Comparison of ENCODE assay signal across 15 cellular contexts in the genomic region with DNA sequence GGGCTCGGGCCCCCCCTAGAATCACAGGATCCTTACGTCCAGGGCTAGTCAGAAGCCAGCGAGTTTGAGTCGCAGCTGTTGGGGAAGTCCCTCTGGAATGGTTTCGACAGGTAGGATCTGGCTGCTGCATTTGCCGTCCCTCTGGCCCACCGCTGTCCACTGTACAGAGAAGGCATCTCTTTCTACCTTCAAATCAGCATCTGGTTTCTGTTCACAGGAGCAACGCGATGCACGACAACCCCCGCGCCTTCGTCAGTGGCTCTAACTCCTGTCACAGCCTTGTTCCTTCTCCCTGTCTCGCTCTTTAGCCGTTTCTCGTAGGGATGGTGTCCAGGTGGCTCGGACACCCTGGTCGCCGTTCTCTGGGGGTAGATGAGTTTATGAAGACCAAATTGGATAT. TPM values are rescaled to one million over a fixed set of nuclear protein-coding genes. Genes with fewer than 3 reads are reported as not detected.
A peak's percentile ranks its signal among the peaks of the same experiment; 100 is the strongest.
DNase-seq lines count a peak whose midpoint lies in the region; ATAC-seq and TF ChIP-seq lines count a peak whose summit lies in the region.
"Had no signal": no experiment of that assay in that cellular context is flagged by ENCODE, and none has a peak within 500 bp of the region (broad histone marks: within the 10 kb centered on the region; RNA-seq: fewer than 3 reads in every experiment).

No MANE protein-coding gene starts in this region.

- H3K9ac ChIP-seq in stomach smooth muscle (ENCODE audit: low read length in 2 of 2) (peak overlapping the region; percentile 25 to 51), MM.1S (ENCODE audit: low read length) (no peak overlapping the region)

- H3K4me3 ChIP-seq in ascending aorta: no peak overlapping the region
- H3K4me3 ChIP-seq in right lobe of liver: no peak overlapping the region
- peak overlapping the region; percentile 43 to 58 for H3K4me3 ChIP-seq in stomach smooth muscle (ENCODE audit: low read length in 2 of 2)
- no peak overlapping the region for H3K4me3 ChIP-seq in MM.1S (ENCODE audit: low read length)
- H3K4me3 ChIP-seq: mucosa of descending colon had no signal

- intact Hi-C loops in CD14-positive monocyte (cut with micrococcal nuclease) (no loop called here), ascending aorta (cut with DNase I) (loop anchor here (2.0 kb wide), 1 partner anchor 17 kb away; no protein-coding TSS in a partner anchor), right lobe of liver (cut with DNase I) (no loop called here)

- H3K27ac ChIP-seq in ascending aorta: peak overlapping the region; percentile 92 to 97
- H3K27ac ChIP-seq in right lobe of liver: peak overlapping the region; percentile 41 to 87 (median 55)
- peak overlapping the region; percentile 41 for H3K27ac ChIP-seq in stomach smooth muscle (ENCODE audit: low read length)
- no peak overlapping the region for H3K27ac ChIP-seq in MM.1S (ENCODE audit: low read length)

- H3K27me3 Mint-ChIP-seq in CD14-positive monocyte (ENCODE audit: low read depth in 3 of 3): peaks cover 0 to 4% (median 0%) of the 10 kb centered on the region in 3 donors

- peaks cover 90% of the 10 kb centered on the region for H3K4me1 Mint-ChIP-seq in CD14-positive monocyte

- no peaks in the 10 kb centered on the region for H4K20me1 ChIP-seq in MM.1S (ENCODE audit: insufficient read depth, low read length)

- DNase-seq in CD14-positive monocyte (ENCODE audit: low spot score) (no peak), ascending aorta (ENCODE audit: low spot score in 2 of 2) (no peak), right lobe of liver (no peak), GDM1 (lab: John Stamatoyannopoulos, UW) (no peak), MM.1S (no peak)
- DNase-seq: activated CD4-positive, alpha-beta T cell treated with anti-CD3 and anti-CD28 coated beads for 48 hours; activated effector memory CD4-positive, alpha-beta T cell treated with Interleukin-2 at 50 U/mL for 16 hours; Caco-2; cerebellar nuclear complex; H7; NK-92 treated with Interleukin-12 subunit alpha and Interleukin-12 subunit beta, amount 100 ng/mL, for 24 hours; stimulated activated CD4-positive, alpha-beta T cell treated with anti-CD3 and anti-CD28 coated beads, Interleukin-4, amount 100 ng/mL, for 1 hour had no signal

- H3K4me1 ChIP-seq in ascending aorta: peaks cover 26 to 40% of the 10 kb centered on the region in 2 donors
- peaks cover 0 to 14% (median 7%) of the 10 kb centered on the region in 4 donors for H3K4me1 ChIP-seq in right lobe of liver
- H3K4me1 ChIP-seq in stomach smooth muscle (ENCODE audit: control insufficient read depth, insufficient read depth, low read length): peaks cover 35% of the 10 kb centered on the region
- no peaks in the 10 kb centered on the region for H3K4me1 ChIP-seq in MM.1S (ENCODE audit: low read length)

- H3K9me3 ChIP-seq in ascending aorta (no peaks in the 10 kb centered on the region), right lobe of liver (no peaks in the 10 kb centered on the region), stomach smooth muscle (ENCODE audit: control insufficient read depth in 2 of 2, low read length in 2 of 2) (no peaks in the 10 kb centered on the region), MM.1S (replicated peaks; ENCODE audit: insufficient read depth, low read length) (no peaks in the 10 kb centered on the region)
- H3K9me3 ChIP-seq: Caco-2, mucosa of descending colon had no signal

- H3K79me2 ChIP-seq in MM.1S (ENCODE audit: low read length): no peaks in the 10 kb centered on the region

- peaks cover 0 to 2% (median 0%) of the 10 kb centered on the region in 7 donors for H3K9me3 Mint-ChIP-seq in CD14-positive monocyte

- no peak overlapping the region for H2AFZ ChIP-seq in MM.1S (ENCODE audit: low read length)

- H3K27ac Mint-ChIP-seq in CD14-positive monocyte: peak overlapping the region; percentile 90 to 98 (median 95)

- TF ChIP-seq CTCF in CD14-positive monocyte (IDR thresholded peaks at IDR 0.05) (no peak), ascending aorta (IDR thresholded peaks at IDR 0.05) (no peak), right lobe of liver (IDR thresholded peaks at IDR 0.05) (no peak), MM.1S (IDR thresholded peaks at IDR 0.05; ENCODE audit: low read length) (no peak)

- H3K36me3 Mint-ChIP-seq in CD14-positive monocyte: peaks cover 17 to 21% of the 10 kb centered on the region in 2 donors

- H3F3A ChIP-seq in MM.1S (ENCODE audit: insufficient read depth, low read length): no peaks in the 10 kb centered on the region

- H3K36me3 ChIP-seq in ascending aorta (no peaks in the 10 kb centered on the region), right lobe of liver (no peaks in the 10 kb centered on the region), stomach smooth muscle (ENCODE audit: control insufficient read depth in 2 of 2, insufficient read depth in 2 of 2, low read length in 2 of 2) (no peaks in the 10 kb centered on the region), MM.1S (replicated peaks; ENCODE audit: insufficient read depth, low read length) (no peaks in the 10 kb centered on the region)

- no peak for TF ChIP-seq POLR2A in right lobe of liver (IDR thresholded peaks at IDR 0.05)

- H3K9me2 ChIP-seq in MM.1S (replicated peaks; ENCODE audit: insufficient read depth, low read length): no peaks in the 10 kb centered on the region

- H3K27me3 ChIP-seq in ascending aorta (no peaks in the 10 kb centered on the region), right lobe of liver (no peaks in the 10 kb centered on the region), stomach smooth muscle (ENCODE audit: control insufficient read depth in 1 of 2, insufficient read depth in 2 of 2, low read length in 2 of 2) (no peaks in the 10 kb centered on the region), MM.1S (replicated peaks; ENCODE audit: insufficient read depth, low read length) (no peaks in the 10 kb centered on the region)

- no peak overlapping the region for H3K4me3 Mint-ChIP-seq in CD14-positive monocyte

- no peak overlapping the region for H3K4me2 ChIP-seq in MM.1S (ENCODE audit: low read depth, low read length)

- WGBS in right lobe of liver (ENCODE audit: insufficient coverage, low coverage, low lambda C conversion rate, missing lambda C conversion rate): 76% methylated on average over 10 of the region's 19 CpGs

- ATAC-seq in right lobe of liver: no peak
- no peak for ATAC-seq in HG02852 (IDR thresholded peaks at IDR 0.05; ENCODE audit: unreplicated experiment)

RNA-seq across cellular contexts. Expression of a gene that starts 11.2 kb away (rescaled TPM):
- polyA plus RNA-seq in CD14-positive monocyte: 10 to 100 TPM; 12.2 to 15.8 TPM
- total RNA-seq in ascending aorta (68.0 TPM), right lobe of liver (10 to 100 TPM in 4 of 6 experiments, 1 to 10 TPM in 2; 6.8 to 57.8 (median 20.8) TPM)

Comparison
In these comparisons a context has a peak if more than half of its experiments do, and no peak if none do; other contexts are left out.
1. H3K4me3 ChIP-seq: peak in stomach smooth muscle (2 of 2); none in ascending aorta (0 of 2), right lobe of liver (0 of 3) and MM.1S (single experiment).